13 cellular contexts compared by ENCODE assay signal in the genomic region with DNA sequence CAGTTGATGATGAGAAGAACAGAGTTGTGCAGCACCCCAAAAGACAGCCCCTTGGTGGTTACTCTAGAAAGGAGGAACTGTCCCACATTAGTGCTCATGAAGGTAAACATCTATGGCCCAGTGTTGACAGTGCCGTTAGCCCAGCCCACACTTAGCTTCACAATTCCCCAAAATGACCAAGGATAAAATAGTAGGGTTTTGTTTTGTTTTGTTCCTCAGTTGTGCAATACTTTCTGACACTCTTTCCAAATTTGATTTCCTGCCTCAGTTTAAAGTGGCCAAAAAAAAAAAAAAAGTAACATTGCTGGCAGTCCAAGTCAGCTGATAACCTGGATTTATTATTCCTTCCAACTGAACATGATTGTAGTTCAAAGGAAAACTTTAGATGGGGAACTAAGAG.
"Had no signal": no experiment of that assay in that cellular context is flagged by ENCODE, and none has a peak within 500 bp of the region (broad histone marks: within the 10 kb centered on the region; RNA-seq: fewer than 3 reads in every experiment).

No MANE protein-coding gene starts in this region.

- H3K27me3 ChIP-seq: SJCRH30 had no signal

- H3K36me3 Mint-ChIP-seq: natural killer cell had no signal

- ATAC-seq: natural killer cell had no signal

- H3K4me1 ChIP-seq: SJCRH30 had no signal

- H3K4me3 ChIP-seq: SJCRH30 had no signal

- H3K27ac ChIP-seq: SJCRH30 had no signal

- H3K9me3 ChIP-seq: SJCRH30 had no signal

- DNase-seq: activated CD4-positive, alpha-beta memory T cell treated with anti-CD3 and anti-CD28 coated beads, Interleukin-2, amount 10 ng/mL, durations not matched to agents 7 days and 5 days; activated CD4-positive, alpha-beta T cell treated with anti-CD3 and anti-CD28 coated beads for 1 hour; activated gamma-delta T cell; activated naive CD8-positive, alpha-beta T cell treated with anti-CD3 and anti-CD28 coated beads for 36 hours; activated T-cell treated with anti-CD3 and anti-CD28 coated beads, Interleukin-2, amount 50 U/mL, for 48 hours; anterior cingulate cortex; hippocampal formation; natural killer cell; SJCRH30; stimulated activated CD4-positive, alpha-beta T cell treated with anti-CD3 and anti-CD28 coated beads, Interleukin-4, amount 100 ng/mL, for 4 hours; SW 1271; T-helper 9 cell had no signal

- H3K36me3 ChIP-seq: SJCRH30 had no signal

- H3K27ac Mint-ChIP-seq: activated CD4-positive, alpha-beta memory T cell treated with anti-CD3 and anti-CD28 coated beads, Interleukin-2, amount 10 ng/mL, durations not matched to agents 7 days and 5 days; activated naive CD8-positive, alpha-beta T cell treated with anti-CD3 and anti-CD28 coated beads for 36 hours; natural killer cell; type B pancreatic cell had no signal

- H3K9me3 Mint-ChIP-seq: activated CD4-positive, alpha-beta memory T cell treated with anti-CD3 and anti-CD28 coated beads, Interleukin-2, amount 10 ng/mL, durations not matched to agents 7 days and 5 days; activated naive CD8-positive, alpha-beta T cell treated with anti-CD3 and anti-CD28 coated beads for 36 hours; natural killer cell; type B pancreatic cell had no signal
